In genomic region chr15:76973906-76974305, GRCh38 we compare ENCODE assay signal across 11 cellular contexts. TPM values are rescaled to one million over a fixed set of nuclear protein-coding genes. Genes with fewer than 3 reads are reported as not detected.
"Had no signal": no experiment of that assay in that cellular context is flagged by ENCODE, and none has a peak within 500 bp of the region (broad histone marks: within the 10 kb centered on the region; RNA-seq: fewer than 3 reads in every experiment).

No MANE protein-coding gene starts in this region.

- H3K9me3 ChIP-seq: breast epithelium had no signal

- H3K27me3 ChIP-seq: breast epithelium, heart left ventricle had no signal

- H3K4me3 ChIP-seq: breast epithelium had no signal

- H3K4me3 Mint-ChIP-seq: activated CD4-positive, alpha-beta memory T cell treated with anti-CD3 and anti-CD28 coated beads, Interleukin-2, amount 10 ng/mL, durations not matched to agents 7 days and 5 days; memory B cell; type B pancreatic cell had no signal

- H3K27ac ChIP-seq: breast epithelium, parathyroid adenoma had no signal

- H3K27me3 Mint-ChIP-seq: memory B cell had no signal

- H3K36me3 Mint-ChIP-seq: activated naive CD4-positive, alpha-beta T cell treated with anti-CD3 and anti-CD28 coated beads, Interleukin-2, amount 50 U/mL, for 72 hours; memory B cell; type B pancreatic cell had no signal

- H3K4me1 ChIP-seq: breast epithelium, parathyroid adenoma had no signal

- DNase-seq: foreskin melanocyte, SHP77 treated with DMSO at 0.1 percent for 48 hours had no signal

- H3K36me3 ChIP-seq: breast epithelium, heart left ventricle had no signal

- H3K27ac Mint-ChIP-seq: activated CD4-positive, alpha-beta memory T cell treated with anti-CD3 and anti-CD28 coated beads, Interleukin-2, amount 10 ng/mL, durations not matched to agents 7 days and 5 days; activated naive CD4-positive, alpha-beta T cell treated with anti-CD3 and anti-CD28 coated beads, Interleukin-2, amount 50 U/mL, for 72 hours; memory B cell; type B pancreatic cell had no signal

- H3K79me2 ChIP-seq: parathyroid adenoma had no signal

- H3K9ac ChIP-seq: parathyroid adenoma had no signal

- H3K9me3 Mint-ChIP-seq: activated CD4-positive, alpha-beta memory T cell treated with anti-CD3 and anti-CD28 coated beads, Interleukin-2, amount 10 ng/mL, durations not matched to agents 7 days and 5 days had no signal

RNA-seq across cellular contexts. Expression of gene PSTPIP1, which starts 21.0 kb away (rescaled TPM):
- total RNA-seq: endothelial cell of umbilical vein had no signal
- polyA plus RNA-seq: endothelial cell of umbilical vein, neural cell had no signal
